In genomic region chr7:22866965-22867364, GRCh38 we compare ENCODE assay signal across 16 cellular contexts. TPM values are rescaled to one million over a fixed set of nuclear protein-coding genes. Genes with fewer than 3 reads are reported as not detected.
DNase-seq lines count a peak whose midpoint lies in the region; ATAC-seq and TF ChIP-seq lines count a peak whose summit lies in the region.
"Had no signal": no experiment of that assay in that cellular context is flagged by ENCODE, and none has a peak within 500 bp of the region (broad histone marks: within the 10 kb centered on the region; RNA-seq: fewer than 3 reads in every experiment).

No MANE protein-coding gene starts in this region.

- peak; percentile 54 to 57 for ATAC-seq in right cardiac atrium
- ATAC-seq in HG02973 (IDR thresholded peaks at IDR 0.05; ENCODE audit: unreplicated experiment): no peak
- ATAC-seq: activated CD8-positive, alpha-beta memory T cell treated with anti-CD3 and anti-CD28 coated beads, Interleukin-2, amount 10 ng/mL, durations not matched to agents 7 days and 5 days; WTC11 had no signal

- no peaks in the 10 kb centered on the region for H3K27me3 ChIP-seq in right cardiac atrium (ENCODE audit: control insufficient read depth, insufficient read depth)
- no peaks in the 10 kb centered on the region for H3K27me3 ChIP-seq in stomach
- H3K27me3 ChIP-seq in ovary: no peaks in the 10 kb centered on the region

- intact Hi-C loops in right cardiac atrium (cut with DNase I) (no loop called here), stomach (cut with DNase I; ENCODE audit: low total_unique reads) (no loop called here), ovary (cut with DNase I) (no loop called here)

- DNase-seq in GM03348 (ENCODE audit: low spot score) (peak; percentile 57), dedifferentiated amniotic fluid mesenchymal stem cell (ENCODE audit: extremely low spot score) (peak; percentile 70), right cardiac atrium (no peak), stomach (no peak), nucleus accumbens (lab: John Stamatoyannopoulos, UW) (no peak), ovary (no peak), NCI-H526 treated with DMSO at 0.1 percent for 48 hours (lab: John Stamatoyannopoulos, UW) (no peak)
- DNase-seq: activated CD8-positive, alpha-beta memory T cell treated with anti-CD3 and anti-CD28 coated beads, Interleukin-2, amount 10 ng/mL, durations not matched to agents 7 days and 5 days; activated naive CD4-positive, alpha-beta T cell treated with anti-CD3 and anti-CD28 coated beads, Interleukin-2, amount 50 U/mL, for 16 hours; CD4-positive, alpha-beta memory T cell; GDM1; NCI-H1092 treated with DMSO at 0.1 percent for 48 hours; NCI-H446 had no signal

- TF ChIP-seq CTCF in stomach (IDR thresholded peaks at IDR 0.05) (no peak), ovary (IDR thresholded peaks at IDR 0.05) (no peak)

- 30% methylated on average over 4 of the region's 4 CpGs for WGBS in right cardiac atrium
- WGBS in stomach, 5 donors: 72 to 81% (median 76%) methylated on average over 4 of the region's 4 CpGs
- WGBS in ovary, 3 donors: 18 to 24% (median 19%) methylated on average over 4 of the region's 4 CpGs

- TF ChIP-seq POLR2A in stomach (IDR thresholded peaks at IDR 0.05) (no peak), ovary (IDR thresholded peaks at IDR 0.05) (no peak)

- H3K9me3 ChIP-seq in right cardiac atrium (ENCODE audit: control insufficient read depth, low read length): no peaks in the 10 kb centered on the region
- no peaks in the 10 kb centered on the region for H3K9me3 ChIP-seq in stomach
- no peaks in the 10 kb centered on the region for H3K9me3 ChIP-seq in ovary

- H3K4me3 ChIP-seq in right cardiac atrium (ENCODE audit: low read length) (no peak overlapping the region), stomach (no peak overlapping the region), ovary (no peak overlapping the region)

- TF ChIP-seq EP300 in stomach (IDR thresholded peaks at IDR 0.05): no peak
- TF ChIP-seq EP300 in ovary (IDR thresholded peaks at IDR 0.05): no peak

- H3K36me3 ChIP-seq in stomach (peaks cover 0 to 3% (median 0%) of the 10 kb centered on the region in 4 donors), ovary (no peaks in the 10 kb centered on the region)

- H3K27ac ChIP-seq in right cardiac atrium (ENCODE audit: low read length) (no peak overlapping the region), stomach (peak overlapping the region in 3 of 5 donors; percentile 22 to 76 (median 46)), ovary (no peak overlapping the region)
- H3K27ac ChIP-seq: epithelial cell of prostate had no signal

- peaks cover 8% of the 10 kb centered on the region for H3K4me1 ChIP-seq in right cardiac atrium (ENCODE audit: control insufficient read depth, insufficient read depth, low read length)
- H3K4me1 ChIP-seq in stomach: peaks cover 0 to 4% (median 0%) of the 10 kb centered on the region in 4 donors
- peaks cover 1% of the 10 kb centered on the region for H3K4me1 ChIP-seq in ovary (ENCODE audit: insufficient read depth)

RNA-seq across cellular contexts. Expression of gene TOMM7, which starts 44.3 kb away (rescaled TPM):
- total RNA-seq in right cardiac atrium (100 to 1,000 TPM; 447 to 559 (median 471) TPM), stomach (100 to 1,000 TPM in 4 of 5 donors, 10 to 100 TPM in 1; 29.8 to 249 (median 153) TPM), ovary (100 to 1,000 TPM; 325 to 869 (median 586) TPM)
- polyA plus RNA-seq in right cardiac atrium (365 TPM), stomach (100 to 1,000 TPM; 394 to 539 (median 412) TPM), ovary (100 to 1,000 TPM; 267 to 621 TPM)

Comparison
In these comparisons a context has a peak if more than half of its experiments do, and no peak if none do; other contexts are left out.
1. DNase-seq: peak in GM03348 (single experiment) and dedifferentiated amniotic fluid mesenchymal stem cell (single experiment); none in right cardiac atrium (0 of 3), stomach (single experiment), nucleus accumbens (0 of 56), ovary (0 of 5) and NCI-H526 treated with DMSO at 0.1 percent for 48 hours (single experiment).
2. H3K27ac ChIP-seq: peak in stomach (3 of 5); none in right cardiac atrium (single experiment) and ovary (0 of 2).